8 cellular contexts compared by ENCODE assay signal in genomic region chr5:74648835-74649286, GRCh38. TPM values are rescaled to one million over a fixed set of nuclear protein-coding genes. Genes with fewer than 3 reads are reported as not detected.
DNase-seq lines count a peak whose midpoint lies in the region; ATAC-seq and TF ChIP-seq lines count a peak whose summit lies in the region.

No MANE protein-coding gene starts in this region.

- TF ChIP-seq POLR2A in vagina (IDR thresholded peaks at IDR 0.05): no peak

- H2AFZ ChIP-seq in Loucy (ENCODE audit: low read length): peak overlapping the region; percentile 83

- no peak overlapping the region for H3K9ac ChIP-seq in Loucy (ENCODE audit: low read depth, low read length, poor library complexity, severe bottlenecking)

- no peaks in the 10 kb centered on the region for H3K36me3 ChIP-seq in Loucy (ENCODE audit: insufficient read depth, low read length)
- H3K36me3 ChIP-seq in vagina: no peaks in the 10 kb centered on the region

- no peaks in the 10 kb centered on the region for H3K9me3 Mint-ChIP-seq in memory B cell

- intact Hi-C loops in vagina (cut with DNase I): loop anchor here (5.0 kb wide), 1 partner anchor 747 kb away; no protein-coding TSS in a partner anchor

- no peaks in the 10 kb centered on the region for H3K79me2 ChIP-seq in Loucy (ENCODE audit: insufficient read depth, low read length)

- H3K27ac Mint-ChIP-seq in memory B cell: no peak overlapping the region

- H3K4me1 ChIP-seq in Loucy (ENCODE audit: insufficient read depth, low read length, poor library complexity, severe bottlenecking) (peaks cover 4% of the 10 kb centered on the region), vagina (peaks cover 5% of the 10 kb centered on the region)

- TF ChIP-seq CTCF in Loucy (conservative IDR thresholded peaks at IDR 0.05; ENCODE audit: low read length): peak; percentile 89
- TF ChIP-seq CTCF in vagina (IDR thresholded peaks at IDR 0.05): peak in 2 of 3 experiments; percentile 46 to 77

- H3K27me3 Mint-ChIP-seq in memory B cell: peaks cover 6% of the 10 kb centered on the region

- peak overlapping the region; percentile 49 for H3K4me2 ChIP-seq in Loucy (ENCODE audit: low read depth, low read length, poor library complexity, severe bottlenecking)

- H4K20me1 ChIP-seq in Loucy (ENCODE audit: insufficient read depth, low read length, poor library complexity, severe bottlenecking): no peaks in the 10 kb centered on the region

- H3K9me2 ChIP-seq in Loucy (replicated peaks; ENCODE audit: low read depth, low read length): no peaks in the 10 kb centered on the region

- no peak overlapping the region for H3K4me3 Mint-ChIP-seq in memory B cell

- ATAC-seq in GM21515 (IDR thresholded peaks at IDR 0.05; ENCODE audit: unreplicated experiment) (peak; percentile 59), memory B cell (ENCODE audit: low read depth) (peak; percentile 86), HG03469 (IDR thresholded peaks at IDR 0.05; ENCODE audit: unreplicated experiment) (no peak)

- no peaks in the 10 kb centered on the region for H3K9me3 ChIP-seq in Loucy (ENCODE audit: insufficient read depth, low read depth, low read length)
- no peaks in the 10 kb centered on the region for H3K9me3 ChIP-seq in vagina

- peak; percentile 76 for DNase-seq in DMS79 treated with DMSO at 0.1 percent for 48 hours (lab: John Stamatoyannopoulos, UW)
- peak; percentile 64 for DNase-seq in SK-N-DZ (ENCODE audit: low spot score)
- DNase-seq in dermis microvascular lymphatic vessel endothelial cell (ENCODE audit: low read depth in 2 of 2): peak; percentile 62 to 72
- peak in 1 of 2 donors; percentile 48 for DNase-seq in memory B cell (ENCODE audit: low spot score in 2 of 2)
- no peak for DNase-seq in vagina (ENCODE audit: extremely low spot score in 2 of 2)

- no peak overlapping the region for H3K27ac ChIP-seq in vagina

- no peaks in the 10 kb centered on the region for H3K36me3 Mint-ChIP-seq in memory B cell

- H3K4me1 Mint-ChIP-seq in memory B cell: no peaks in the 10 kb centered on the region

- H3K27me3 ChIP-seq in Loucy (ENCODE audit: insufficient read depth, low read length, poor library complexity, severe bottlenecking) (no peaks in the 10 kb centered on the region), vagina (no peaks in the 10 kb centered on the region)

- no peaks in the 10 kb centered on the region for H3F3A ChIP-seq in Loucy (ENCODE audit: low read depth)

- H3K4me3 ChIP-seq in Loucy (ENCODE audit: low read length, poor library complexity, severe bottlenecking) (no peak overlapping the region), vagina (no peak overlapping the region)

RNA-seq across cellular contexts. Expression of gene ENC1, which starts 8.3 kb away (rescaled TPM):
- polyA plus RNA-seq in SK-N-DZ (2014; cell fraction: cytosol; rRNA removed): 8.4 and 11.2 TPM in 2 replicates
- polyA plus RNA-seq in SK-N-DZ (2014; cell fraction: nucleus; rRNA removed): 7.7 and 8.7 TPM in 2 replicates
- 38.4 and 44.5 TPM in 2 replicates for total RNA-seq in dermis microvascular lymphatic vessel endothelial cell
- total RNA-seq in vagina: 7.1 TPM

RNA-seq across cellular contexts. Expression of gene HEXB, which starts 36.2 kb away (rescaled TPM):
- 27.8 and 31.9 TPM in 2 replicates for polyA plus RNA-seq in SK-N-DZ (2014; cell fraction: cytosol; rRNA removed)
- 20.2 and 25.0 TPM in 2 replicates for polyA plus RNA-seq in SK-N-DZ (2014; cell fraction: nucleus; rRNA removed)
- total RNA-seq in dermis microvascular lymphatic vessel endothelial cell (94.5 and 133 TPM in 2 replicates), vagina (118 TPM)

Comparison
In these comparisons a context has a peak if more than half of its experiments do, and no peak if none do; other contexts are left out.
1. DNase-seq: peak in DMS79 treated with DMSO at 0.1 percent for 48 hours (single experiment), SK-N-DZ (single experiment) and dermis microvascular lymphatic vessel endothelial cell (2 of 2); none in vagina (0 of 2).